Comparison of ENCODE assay signal across 8 cellular contexts in the genomic region with DNA sequence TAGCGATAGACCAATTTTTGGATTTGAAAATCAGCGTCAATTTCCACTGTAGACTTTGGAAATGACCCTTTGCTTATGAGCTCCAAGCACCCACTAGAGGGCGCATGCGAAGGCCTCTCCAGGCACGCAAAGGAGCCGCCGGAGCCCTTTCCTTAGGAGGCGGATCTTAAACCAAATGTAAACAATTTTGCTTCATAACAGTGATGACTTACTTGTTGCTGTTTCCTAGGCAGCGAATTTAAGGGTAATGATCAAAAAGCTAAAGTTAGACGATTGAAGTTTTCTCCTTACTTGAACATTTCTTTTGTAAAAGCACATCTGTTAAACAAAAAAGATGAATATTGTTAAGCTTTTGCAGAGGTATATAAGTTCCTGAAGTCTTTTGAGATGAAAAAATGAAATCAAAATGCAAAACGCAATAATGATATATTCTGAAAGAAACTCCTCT. TPM values are rescaled to one million over a fixed set of nuclear protein-coding genes. Genes with fewer than 3 reads are reported as not detected.
DNase-seq lines count a peak whose midpoint lies in the region; ATAC-seq and TF ChIP-seq lines count a peak whose summit lies in the region.

No MANE protein-coding gene starts in this region.

- intact Hi-C loops in left ventricle myocardium inferior (cut with micrococcal nuclease): loop anchor here (5.0 kb wide), 1 partner anchor 130 kb away; no protein-coding TSS in a partner anchor

- H3K4me1 ChIP-seq in left ventricle myocardium inferior: peaks cover 6% of the 10 kb centered on the region

- H3K9me3 ChIP-seq in left ventricle myocardium inferior (replicated peaks): no peaks in the 10 kb centered on the region

- TF ChIP-seq CTCF in left ventricle myocardium inferior (IDR thresholded peaks at IDR 0.05; ENCODE audit: borderline replicate concordance) (peak; percentile 94), retinal pigment epithelial cell (conservative IDR thresholded peaks at IDR 0.05; ENCODE audit: low read depth, low read length) (peak; percentile 97)

- H3K27ac ChIP-seq in left ventricle myocardium inferior (replicated peaks): no peak overlapping the region

- no peak for ATAC-seq in GM18502 (IDR thresholded peaks at IDR 0.05; ENCODE audit: poor library complexity, unreplicated experiment)

- DNase-seq in DMS79 treated with DMSO at 0.1 percent for 48 hours (lab: John Stamatoyannopoulos, UW) (peak; percentile 29), DMS79 (lab: John Stamatoyannopoulos, UW) (no peak), NAMALWA (ENCODE audit: low spot score) (peak; percentile 79), T-helper 22 cell (ENCODE audit: low read depth) (peak; percentile 28), amniotic stem cell (lab: John Stamatoyannopoulos, UW) (peak; percentile 79), left ventricle myocardium inferior (peak; percentile 56), retinal pigment epithelial cell (ENCODE audit: low read depth) (peak; percentile 31)

- no peaks in the 10 kb centered on the region for H3K36me3 ChIP-seq in left ventricle myocardium inferior

- H3K4me3 ChIP-seq in left ventricle myocardium inferior: no peak overlapping the region
- H3K4me3 ChIP-seq in retinal pigment epithelial cell (ENCODE audit: low read length): no peak overlapping the region

- H3K27me3 ChIP-seq in left ventricle myocardium inferior (ENCODE audit: low read depth): peaks cover 11% of the 10 kb centered on the region

RNA-seq across cellular contexts. Expression of gene EXOC2, which starts 29.2 kb away (rescaled TPM):
- total RNA-seq in left ventricle myocardium inferior: 15.6 TPM
